ENCODE assay signal across 21 cellular contexts in the genomic region with DNA sequence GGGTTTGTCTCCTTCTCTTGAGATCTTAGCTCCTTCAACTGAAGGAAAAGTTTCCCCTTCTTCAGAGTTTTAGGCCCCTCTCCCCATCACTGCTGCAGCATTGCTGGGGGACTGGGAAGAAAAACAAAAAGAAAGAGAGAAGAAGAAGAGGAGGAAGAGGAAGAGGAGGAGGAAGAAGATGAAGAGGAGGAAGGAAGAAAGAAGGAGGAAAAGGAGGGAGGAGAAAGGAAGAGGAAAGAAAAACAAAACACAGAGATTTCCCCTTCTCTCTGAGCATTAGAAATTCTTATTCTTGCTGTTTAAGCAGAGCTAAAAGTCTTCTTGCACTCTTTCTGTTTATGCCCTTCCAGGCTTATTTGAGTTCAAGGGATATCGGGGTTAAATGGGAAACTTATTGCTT.
A peak's percentile ranks its signal among the peaks of the same experiment; 100 is the strongest.
DNase-seq lines count a peak whose midpoint lies in the region; ATAC-seq lines count a peak whose summit lies in the region.
"Had no signal": no experiment of that assay in that cellular context is flagged by ENCODE, and none has a peak within 500 bp of the region (broad histone marks: within the 10 kb centered on the region; RNA-seq: fewer than 3 reads in every experiment).

No MANE protein-coding gene starts in this region.

- ATAC-seq in stimulated activated naive CD8-positive, alpha-beta T cell treated with anti-CD3 and anti-CD28 coated beads, Interleukin-15, Interleukin-2, amounts not matched to agents 100 U/mL and 50 U/mL, for 24 hours = no peak
- ATAC-seq in T-helper 17 cell = no peak
- no peak for ATAC-seq in effector memory CD8-positive, alpha-beta T cell (replicated peaks)
- ATAC-seq: activated T-cell treated with anti-CD3 and anti-CD28 coated beads, Interleukin-2, amount 50 U/mL, for 4 hours; heart right ventricle; left cardiac atrium had no signal

- H3K9me3 ChIP-seq in T-helper 17 cell (ENCODE audit: control insufficient read depth, low read length, poor library complexity, severe bottlenecking) = no peaks in the 10 kb centered on the region
- H3K9me3 ChIP-seq: heart right ventricle, testis had no signal

- H3K36me3 Mint-ChIP-seq in stimulated activated naive CD8-positive, alpha-beta T cell treated with anti-CD3 and anti-CD28 coated beads, Interleukin-15, Interleukin-2, amounts not matched to agents 100 ng/mL and 50 ng/mL, for 24 hours (ENCODE audit: low read depth) = peaks cover 33% of the 10 kb centered on the region
- peaks cover 3% of the 10 kb centered on the region for H3K36me3 Mint-ChIP-seq in T-helper 17 cell (ENCODE audit: low read depth)
- no peaks in the 10 kb centered on the region for H3K36me3 Mint-ChIP-seq in effector memory CD8-positive, alpha-beta T cell (ENCODE audit: insufficient read depth)

- H3K27ac Mint-ChIP-seq in stimulated activated naive CD8-positive, alpha-beta T cell treated with anti-CD3 and anti-CD28 coated beads, Interleukin-15, Interleukin-2, amounts not matched to agents 100 ng/mL and 50 ng/mL, for 24 hours = peak overlapping the region; percentile 95
- peak overlapping the region; percentile 1 for H3K27ac Mint-ChIP-seq in T-helper 17 cell
- H3K27ac Mint-ChIP-seq in effector memory CD8-positive, alpha-beta T cell = peak overlapping the region; percentile 32 to 54
- H3K27ac Mint-ChIP-seq: H9, memory B cell had no signal

- peaks cover 88% of the 10 kb centered on the region for H3K4me1 Mint-ChIP-seq in stimulated activated naive CD8-positive, alpha-beta T cell treated with anti-CD3 and anti-CD28 coated beads, Interleukin-15, Interleukin-2, amounts not matched to agents 100 ng/mL and 50 ng/mL, for 24 hours (ENCODE audit: low read depth)
- H3K4me1 Mint-ChIP-seq in T-helper 17 cell = peaks cover 19% of the 10 kb centered on the region
- peaks cover 14 to 34% of the 10 kb centered on the region in 2 donors for H3K4me1 Mint-ChIP-seq in effector memory CD8-positive, alpha-beta T cell (ENCODE audit: low read depth in 2 of 2)

- no peaks in the 10 kb centered on the region for H3K27me3 Mint-ChIP-seq in stimulated activated naive CD8-positive, alpha-beta T cell treated with anti-CD3 and anti-CD28 coated beads, Interleukin-15, Interleukin-2, amounts not matched to agents 100 ng/mL and 50 ng/mL, for 24 hours
- no peaks in the 10 kb centered on the region for H3K27me3 Mint-ChIP-seq in T-helper 17 cell
- no peaks in the 10 kb centered on the region for H3K27me3 Mint-ChIP-seq in effector memory CD8-positive, alpha-beta T cell
- H3K27me3 Mint-ChIP-seq: memory B cell had no signal

- no peaks in the 10 kb centered on the region for H3K9me3 Mint-ChIP-seq in stimulated activated naive CD8-positive, alpha-beta T cell treated with anti-CD3 and anti-CD28 coated beads, Interleukin-15, Interleukin-2, amounts not matched to agents 100 ng/mL and 50 ng/mL, for 24 hours
- H3K9me3 Mint-ChIP-seq in effector memory CD8-positive, alpha-beta T cell = no peaks in the 10 kb centered on the region

- H3K4me3 Mint-ChIP-seq in stimulated activated naive CD8-positive, alpha-beta T cell treated with anti-CD3 and anti-CD28 coated beads, Interleukin-15, Interleukin-2, amounts not matched to agents 100 ng/mL and 50 ng/mL, for 24 hours = no peak overlapping the region
- H3K4me3 Mint-ChIP-seq in T-helper 17 cell = no peak overlapping the region
- peak overlapping the region in 1 of 2 donors; percentile 9 for H3K4me3 Mint-ChIP-seq in effector memory CD8-positive, alpha-beta T cell
- H3K4me3 Mint-ChIP-seq: activated T-cell treated with anti-CD3 and anti-CD28 coated beads, Interleukin-2, amount 50 U/mL, for 4 hours; H9; memory B cell had no signal

- DNase-seq in stimulated activated naive CD8-positive, alpha-beta T cell treated with anti-CD3 and anti-CD28 coated beads, Interleukin-15, Interleukin-2, amounts not matched to agents 100 U/mL and 50 U/mL, for 24 hours = no peak
- DNase-seq in T-helper 17 cell (no peak), UCSD-AML1 (lab: John Stamatoyannopoulos, UW; ENCODE audit: unreplicated experiment) (no peak), NCI-H1436 (lab: John Stamatoyannopoulos, UW) (no peak), ureter (ENCODE audit: low spot score) (no peak)
- DNase-seq in effector memory CD8-positive, alpha-beta T cell = no peak
- DNase-seq: activated CD4-positive, alpha-beta T cell treated with anti-CD3 and anti-CD28 coated beads, Interleukin-2, amount 50 U/mL, for 48 hours; activated T-cell treated with anti-CD3 and anti-CD28 coated beads, Interleukin-2, amount 50 U/mL, for 4 hours; brain microvascular endothelial cell; effector CD4-positive, alpha-beta T cell; H9; heart right ventricle; left cardiac atrium; NCI-H1048; NCI-H187 treated with DMSO at 0.1 percent for 48 hours; NCI-H526 treated with DMSO at 0.1 percent for 48 hours; occipital lobe; T-helper 2 cell; testis had no signal

Comparison
In these comparisons a context has a peak if more than half of its experiments do, and no peak if none do; other contexts are left out.
1. H3K27ac Mint-ChIP-seq: peak in every context shown above with its lines; median percentile 95 in stimulated activated naive CD8-positive, alpha-beta T cell treated with anti-CD3 and anti-CD28 coated beads, Interleukin-15, Interleukin-2, amounts not matched to agents 100 ng/mL and 50 ng/mL, for 24 hours; 43 in effector memory CD8-positive, alpha-beta T cell; 1 in T-helper 17 cell.